In the genomic region with DNA sequence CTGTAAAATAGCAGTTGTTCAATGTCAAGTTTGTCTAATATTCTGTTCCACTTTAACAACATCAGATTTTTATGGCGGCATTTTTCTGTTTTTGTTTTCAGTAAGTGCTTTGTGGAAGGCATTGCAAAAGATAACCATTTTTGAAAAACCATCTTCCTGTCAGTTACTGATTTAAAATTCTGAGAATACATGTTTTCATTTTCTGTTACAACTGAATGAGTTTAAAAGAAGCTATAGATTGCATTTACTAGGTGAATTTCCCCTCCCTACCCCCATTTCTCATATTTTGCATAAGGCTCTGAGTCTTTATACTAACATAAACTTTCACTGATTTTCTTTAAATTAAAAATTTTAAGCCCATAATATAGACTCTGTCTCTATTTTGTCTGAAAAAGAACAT, we compare ENCODE assay signal across 21 cellular contexts. TPM values are rescaled to one million over a fixed set of nuclear protein-coding genes. Genes with fewer than 3 reads are reported as not detected.
DNase-seq lines count a peak whose midpoint lies in the region; ATAC-seq and TF ChIP-seq lines count a peak whose summit lies in the region.
"Had no signal": no experiment of that assay in that cellular context is flagged by ENCODE, and none has a peak within 500 bp of the region (broad histone marks: within the 10 kb centered on the region; RNA-seq: fewer than 3 reads in every experiment).

No MANE protein-coding gene starts in this region.

- ATAC-seq in activated CD8-positive, alpha-beta memory T cell treated with anti-CD3 and anti-CD28 coated beads, Interleukin-2, amount 10 ng/mL, durations not matched to agents 7 days and 5 days: no peak
- ATAC-seq: A549, left lobe of liver had no signal

- H3K27me3 ChIP-seq in neural progenitor cell: no peaks in the 10 kb centered on the region
- H3K27me3 ChIP-seq in esophagus muscularis mucosa: no peaks in the 10 kb centered on the region
- H3K27me3 ChIP-seq: BLaER1, neutrophil had no signal

- CTCF ChIA-PET in activated CD8-positive, alpha-beta memory T cell treated with anti-CD3 and anti-CD28 coated beads, Interleukin-2, amount 10 ng/mL, durations not matched to agents 7 days and 5 days (lab: Charles Lee): interaction anchor here (0.7 to 7.9 kb wide), 13 partner anchors 10 to 291 kb away, joined by 3 to 74 read pairs (median 4); a partner anchor contains a TSS
- CTCF ChIA-PET in activated CD4-positive, alpha-beta memory T cell treated with anti-CD3 and anti-CD28 coated beads, Interleukin-2, amount 10 ng/mL, durations not matched to agents 7 days and 5 days (lab: Charles Lee): interaction anchor here (0.5 to 6.5 kb wide), 10 partner anchors 11 to 291 kb away, joined by 3 to 89 read pairs (median 3); a partner anchor contains a TSS

- H4K20me1 ChIP-seq in neural progenitor cell (ENCODE audit: low read depth): no peaks in the 10 kb centered on the region
- H4K20me1 ChIP-seq: BLaER1 had no signal

- no peak for TF ChIP-seq EP300 in esophagus muscularis mucosa (IDR thresholded peaks at IDR 0.05)

- H3K4me1 ChIP-seq in neural progenitor cell (peaks cover 33% of the 10 kb centered on the region), esophagus muscularis mucosa (peaks cover 4 to 12% (median 9%) of the 10 kb centered on the region in 4 donors)
- H3K4me1 ChIP-seq: A549 had no signal

- H2AFZ ChIP-seq in neural progenitor cell (replicated peaks): no peak overlapping the region

- peaks cover 4% of the 10 kb centered on the region for H3K36me3 Mint-ChIP-seq in activated CD8-positive, alpha-beta memory T cell treated with anti-CD3 and anti-CD28 coated beads, Interleukin-2, amount 10 ng/mL, durations not matched to agents 7 days and 5 days
- no peaks in the 10 kb centered on the region for H3K36me3 Mint-ChIP-seq in activated CD4-positive, alpha-beta memory T cell treated with anti-CD3 and anti-CD28 coated beads, Interleukin-2, amount 10 ng/mL, durations not matched to agents 7 days and 5 days (ENCODE audit: low read depth)
- H3K36me3 Mint-ChIP-seq in neural progenitor cell: no peaks in the 10 kb centered on the region
- H3K36me3 Mint-ChIP-seq: mesothelial cell of epicardium had no signal

- peak overlapping the region; percentile 49 for H3K4me2 ChIP-seq in neural progenitor cell
- H3K4me2 ChIP-seq: A549, BLaER1, smooth muscle cell had no signal

- DNase-seq in activated CD8-positive, alpha-beta memory T cell treated with anti-CD3 and anti-CD28 coated beads, Interleukin-2, amount 10 ng/mL, durations not matched to agents 7 days and 5 days: no peak
- DNase-seq in activated CD8-positive, alpha-beta memory T cell treated with anti-CD3 and anti-CD28 coated beads, Interleukin-2, amount 50 U/mL, for 4 hours: no peak
- DNase-seq in activated CD4-positive, alpha-beta memory T cell treated with anti-CD3 and anti-CD28 coated beads, Interleukin-2, amount 10 ng/mL, durations not matched to agents 7 days and 5 days: no peak
- DNase-seq in neural progenitor cell (ENCODE audit: low spot score) (no peak), HuH-7.5 (ENCODE audit: low spot score) (no peak), esophagus muscularis mucosa (ENCODE audit: extremely low spot score) (no peak)
- DNase-seq in activated CD4-positive, CD25-positive, alpha-beta regulatory T cell (lab: John Stamatoyannopoulos, UW): no peak
- DNase-seq: activated effector memory CD4-positive, alpha-beta T cell treated with Interleukin-2 at 50 U/mL for 16 hours; GDM1; IMR-90; NCI-H1694; NCI-H774 had no signal

- H3K27ac Mint-ChIP-seq in activated CD8-positive, alpha-beta memory T cell treated with anti-CD3 and anti-CD28 coated beads, Interleukin-2, amount 10 ng/mL, durations not matched to agents 7 days and 5 days: peak overlapping the region; percentile 86
- peak overlapping the region; percentile 82 for H3K27ac Mint-ChIP-seq in activated CD4-positive, alpha-beta memory T cell treated with anti-CD3 and anti-CD28 coated beads, Interleukin-2, amount 10 ng/mL, durations not matched to agents 7 days and 5 days
- H3K27ac Mint-ChIP-seq in neural progenitor cell: no peak overlapping the region
- H3K27ac Mint-ChIP-seq: mesothelial cell of epicardium had no signal

- TF ChIP-seq CTCF in neural progenitor cell (IDR thresholded peaks at IDR 0.05) (no peak), esophagus muscularis mucosa (IDR thresholded peaks at IDR 0.05) (no peak)

- POLR2A ChIA-PET in activated CD4-positive, alpha-beta memory T cell treated with anti-CD3 and anti-CD28 coated beads, Interleukin-2, amount 10 ng/mL, durations not matched to agents 7 days and 5 days (lab: Charles Lee): interaction anchor here (0.7 to 5.0 kb wide), 18 partner anchors 10 to 1048 kb away, joined by 3 to 57 read pairs (median 4); a partner anchor contains a TSS

- H3K27me3 Mint-ChIP-seq in activated CD8-positive, alpha-beta memory T cell treated with anti-CD3 and anti-CD28 coated beads, Interleukin-2, amount 10 ng/mL, durations not matched to agents 7 days and 5 days: no peaks in the 10 kb centered on the region
- no peaks in the 10 kb centered on the region for H3K27me3 Mint-ChIP-seq in activated CD4-positive, alpha-beta memory T cell treated with anti-CD3 and anti-CD28 coated beads, Interleukin-2, amount 10 ng/mL, durations not matched to agents 7 days and 5 days
- no peaks in the 10 kb centered on the region for H3K27me3 Mint-ChIP-seq in neural progenitor cell (ENCODE audit: insufficient read depth, low read depth)

- H3K4me1 Mint-ChIP-seq in activated CD8-positive, alpha-beta memory T cell treated with anti-CD3 and anti-CD28 coated beads, Interleukin-2, amount 10 ng/mL, durations not matched to agents 7 days and 5 days: peaks cover 65% of the 10 kb centered on the region
- H3K4me1 Mint-ChIP-seq in activated CD4-positive, alpha-beta memory T cell treated with anti-CD3 and anti-CD28 coated beads, Interleukin-2, amount 10 ng/mL, durations not matched to agents 7 days and 5 days: peaks cover 69% of the 10 kb centered on the region
- H3K4me1 Mint-ChIP-seq in neural progenitor cell: peaks cover 35% of the 10 kb centered on the region

- no peaks in the 10 kb centered on the region for H3K9me3 ChIP-seq in KOPT-K1 (ENCODE audit: insufficient read depth, low read length, poor library complexity, severe bottlenecking)
- H3K9me3 ChIP-seq in neural progenitor cell (ENCODE audit: low read depth): no peaks in the 10 kb centered on the region
- no peaks in the 10 kb centered on the region for H3K9me3 ChIP-seq in esophagus muscularis mucosa
- H3K9me3 ChIP-seq: A549, BLaER1, HAP-1, neutrophil had no signal

- H3K9me3 Mint-ChIP-seq in activated CD8-positive, alpha-beta memory T cell treated with anti-CD3 and anti-CD28 coated beads, Interleukin-2, amount 10 ng/mL, durations not matched to agents 7 days and 5 days (ENCODE audit: low read depth): no peaks in the 10 kb centered on the region
- H3K9me3 Mint-ChIP-seq in activated CD4-positive, alpha-beta memory T cell treated with anti-CD3 and anti-CD28 coated beads, Interleukin-2, amount 10 ng/mL, durations not matched to agents 7 days and 5 days: no peaks in the 10 kb centered on the region
- no peaks in the 10 kb centered on the region for H3K9me3 Mint-ChIP-seq in neural progenitor cell
- H3K9me3 Mint-ChIP-seq: mesothelial cell of epicardium had no signal

- H3K36me3 ChIP-seq in KOPT-K1 (ENCODE audit: insufficient read depth, low read length) (no peaks in the 10 kb centered on the region), neural progenitor cell (no peaks in the 10 kb centered on the region), esophagus muscularis mucosa (no peaks in the 10 kb centered on the region)
- H3K36me3 ChIP-seq: BLaER1, HAP-1, neutrophil had no signal

- WGBS in esophagus muscularis mucosa: 92% methylated on average over 1 of the region's 1 CpG

- peak overlapping the region; percentile 88 for H3K27ac ChIP-seq in KOPT-K1 (ENCODE audit: low read depth, low read length, poor library complexity, severe bottlenecking)
- H3K27ac ChIP-seq in neural progenitor cell: peak overlapping the region; percentile 78
- no peak overlapping the region for H3K27ac ChIP-seq in esophagus muscularis mucosa (replicated peaks in 1 of 4)
- H3K27ac ChIP-seq: A549, BLaER1, neutrophil, SK-N-MC had no signal

- no peak overlapping the region for H3K4me3 ChIP-seq in neural progenitor cell
- H3K4me3 ChIP-seq in esophagus muscularis mucosa: no peak overlapping the region
- H3K4me3 ChIP-seq: A549, BLaER1, HAP-1, SK-N-MC, smooth muscle cell had no signal

- no peak overlapping the region for H3K9ac ChIP-seq in neural progenitor cell
- H3K9ac ChIP-seq: BLaER1 had no signal

- H3K4me3 Mint-ChIP-seq in activated CD8-positive, alpha-beta memory T cell treated with anti-CD3 and anti-CD28 coated beads, Interleukin-2, amount 10 ng/mL, durations not matched to agents 7 days and 5 days: peak overlapping the region; percentile 6
- H3K4me3 Mint-ChIP-seq in activated CD4-positive, alpha-beta memory T cell treated with anti-CD3 and anti-CD28 coated beads, Interleukin-2, amount 10 ng/mL, durations not matched to agents 7 days and 5 days: peak overlapping the region; percentile 14
- no peak overlapping the region for H3K4me3 Mint-ChIP-seq in neural progenitor cell
- H3K4me3 Mint-ChIP-seq: mesothelial cell of epicardium had no signal

- peaks cover 14% of the 10 kb centered on the region for H3F3A ChIP-seq in neural progenitor cell (ENCODE audit: low read depth)

- intact Hi-C loops in esophagus muscularis mucosa (cut with DNase I): no loop called here

- H3K79me2 ChIP-seq in neural progenitor cell (ENCODE audit: low read depth): no peaks in the 10 kb centered on the region

- TF ChIP-seq POLR2A in esophagus muscularis mucosa (IDR thresholded peaks at IDR 0.05; ENCODE audit: low read depth): no peak

RNA-seq across cellular contexts. Expression of a gene that starts 4.6 kb away (rescaled TPM):
- 100 to 1,000 TPM in 1 of 2 experiments, 10 to 100 TPM in 1; 89.3 to 105 TPM for total RNA-seq in activated CD8-positive, alpha-beta memory T cell treated with anti-CD3 and anti-CD28 coated beads, Interleukin-2, amount 10 ng/mL, durations not matched to agents 7 days and 5 days
- 10 to 100 TPM; 91.3 to 93.9 TPM for total RNA-seq in activated CD4-positive, alpha-beta memory T cell treated with anti-CD3 and anti-CD28 coated beads, Interleukin-2, amount 10 ng/mL, durations not matched to agents 7 days and 5 days
- total RNA-seq in neural progenitor cell (ENCODE audit: low replicate concordance) (not detected in 2 replicates), esophagus muscularis mucosa (10 to 100 TPM in 1 of 4 donors, 1 to 10 TPM in 3; 6.6 to 12.3 (median 7.3) TPM)

Comparison
In these comparisons a context has a peak if more than half of its experiments do, and no peak if none do; other contexts are left out.
1. H3K27ac ChIP-seq: peak in KOPT-K1 (single experiment) and neural progenitor cell (single experiment); none in esophagus muscularis mucosa (0 of 4).
2. RNA of a gene that starts 4.6 kb away (total RNA-seq): 89.3 to 105 TPM in activated CD8-positive, alpha-beta memory T cell treated with anti-CD3 and anti-CD28 coated beads, Interleukin-2, amount 10 ng/mL, durations not matched to agents 7 days and 5 days and 91.3 to 93.9 TPM in activated CD4-positive, alpha-beta memory T cell treated with anti-CD3 and anti-CD28 coated beads, Interleukin-2, amount 10 ng/mL, durations not matched to agents 7 days and 5 days; 6.6 to 12.3 TPM in esophagus muscularis mucosa and not detected in neural progenitor cell; every median in the first group is over 4 times any median in the second.